ENCODE assay signal across 8 cellular contexts in genomic region chr12:43776498-43776897, GRCh38. TPM values are rescaled to one million over a fixed set of nuclear protein-coding genes. Genes with fewer than 3 reads are reported as not detected.
DNase-seq lines count a peak whose midpoint lies in the region; ATAC-seq and TF ChIP-seq lines count a peak whose summit lies in the region.

No MANE protein-coding gene starts in this region.

- CTCF ChIA-PET in activated CD4-positive, alpha-beta T cell treated with anti-CD3 and anti-CD28 coated beads, Interleukin-2, amount 10 ng/mL, durations not matched to agents 7 days and 5 days (lab: Charles Lee) = interaction anchor here (1.0 to 1.6 kb wide), 3 partner anchors 17 to 24 kb away, joined by 3 to 4 read pairs (median 3); no protein-coding TSS in a partner anchor
- CTCF ChIA-PET in activated B cell treated with CpG ODN at 0.5 μM for 24 hours (lab: Charles Lee) = interaction anchor here (1.1 to 6.1 kb wide), 3 partner anchors 29 to 106 kb away, joined by 3 to 61 read pairs (median 5); partner anchors contain the start of gene TWF1

- no peak overlapping the region for H3K4me3 ChIP-seq in lower lobe of right lung

- no peak overlapping the region for H3K27ac ChIP-seq in lower lobe of right lung

- DNase-seq in activated CD4-positive, alpha-beta T cell treated with anti-CD3 and anti-CD28 coated beads, Interleukin-2, amount 10 ng/mL, durations not matched to agents 7 days and 5 days = peak; percentile 22
- no peak for DNase-seq in activated CD4-positive, alpha-beta T cell treated with anti-CD3 and anti-CD28 coated beads for 1 hour
- peak; percentile 54 for DNase-seq in KBM-7
- DNase-seq in activated B cell treated with CpG ODN at 0.5 μM for 24 hours = no peak
- no peak for DNase-seq in lower lobe of right lung

- H3K36me3 Mint-ChIP-seq in activated CD4-positive, alpha-beta T cell treated with anti-CD3 and anti-CD28 coated beads, Interleukin-2, amount 10 ng/mL, durations not matched to agents 7 days and 5 days (ENCODE audit: low read depth) = peaks cover 28% of the 10 kb centered on the region
- peaks cover 44% of the 10 kb centered on the region for H3K36me3 Mint-ChIP-seq in activated B cell treated with CpG ODN at 0.5 μM for 24 hours (ENCODE audit: low read depth)

- no peaks in the 10 kb centered on the region for H3K9me3 ChIP-seq in lower lobe of right lung

- H3K4me1 ChIP-seq in lower lobe of right lung = no peaks in the 10 kb centered on the region

- no peaks in the 10 kb centered on the region for H3K4me1 Mint-ChIP-seq in activated CD4-positive, alpha-beta T cell treated with anti-CD3 and anti-CD28 coated beads, Interleukin-2, amount 10 ng/mL, durations not matched to agents 7 days and 5 days
- no peaks in the 10 kb centered on the region for H3K4me1 Mint-ChIP-seq in activated B cell treated with CpG ODN at 0.5 μM for 24 hours

- H3K36me3 ChIP-seq in lower lobe of right lung = peaks cover 86% of the 10 kb centered on the region

- H3K9me3 Mint-ChIP-seq in activated CD4-positive, alpha-beta T cell treated with anti-CD3 and anti-CD28 coated beads, Interleukin-2, amount 10 ng/mL, durations not matched to agents 7 days and 5 days = no peaks in the 10 kb centered on the region
- no peaks in the 10 kb centered on the region for H3K9me3 Mint-ChIP-seq in activated B cell treated with CpG ODN at 0.5 μM for 24 hours

- H3K27me3 ChIP-seq in lower lobe of right lung (ENCODE audit: low read depth) = no peaks in the 10 kb centered on the region

- H3K27ac Mint-ChIP-seq in activated CD4-positive, alpha-beta T cell treated with anti-CD3 and anti-CD28 coated beads, Interleukin-2, amount 10 ng/mL, durations not matched to agents 7 days and 5 days = no peak overlapping the region
- no peak overlapping the region for H3K27ac Mint-ChIP-seq in activated B cell treated with CpG ODN at 0.5 μM for 24 hours

- POLR2A ChIA-PET in activated CD4-positive, alpha-beta T cell treated with anti-CD3 and anti-CD28 coated beads, Interleukin-2, amount 10 ng/mL, durations not matched to agents 7 days and 5 days (lab: Charles Lee) = no interaction called here
- POLR2A ChIA-PET in activated B cell treated with CpG ODN at 0.5 μM for 24 hours (lab: Charles Lee) = interaction anchor here (2.6 kb wide), 1 partner anchor 17 kb away, joined by 9 read pairs; the partner anchor contains the start of genes IRAK4 and PUS7L

- TF ChIP-seq CTCF in activated B cell treated with CpG ODN at 0.5 μM for 24 hours (IDR thresholded peaks at IDR 0.05) (no peak), lower lobe of right lung (IDR thresholded peaks at IDR 0.05) (peak; percentile 28)

- in situ Hi-C loops in KBM-7 (cut with MboI; ENCODE audit: low pct_unique_long_range_greater_than_20kb, low sequenced_read_pairs) = no loop called here

- H3K27me3 Mint-ChIP-seq in activated CD4-positive, alpha-beta T cell treated with anti-CD3 and anti-CD28 coated beads, Interleukin-2, amount 10 ng/mL, durations not matched to agents 7 days and 5 days = no peaks in the 10 kb centered on the region
- no peaks in the 10 kb centered on the region for H3K27me3 Mint-ChIP-seq in activated B cell treated with CpG ODN at 0.5 μM for 24 hours

- peak; percentile 37 for ATAC-seq in activated B cell treated with CpG ODN at 0.5 μM for 24 hours (ENCODE audit: low read depth)
- ATAC-seq in lower lobe of right lung = peak in 1 of 2 donors; percentile 60
- ATAC-seq in GM18868 (IDR thresholded peaks at IDR 0.05; ENCODE audit: unreplicated experiment) = no peak
- no peak for ATAC-seq in GM19035 (IDR thresholded peaks at IDR 0.05; ENCODE audit: unreplicated experiment)
- ATAC-seq in GM21447 (IDR thresholded peaks at IDR 0.05; ENCODE audit: unreplicated experiment) = no peak

- H3K4me3 Mint-ChIP-seq in activated CD4-positive, alpha-beta T cell treated with anti-CD3 and anti-CD28 coated beads, Interleukin-2, amount 10 ng/mL, durations not matched to agents 7 days and 5 days = no peak overlapping the region
- no peak overlapping the region for H3K4me3 Mint-ChIP-seq in activated B cell treated with CpG ODN at 0.5 μM for 24 hours

- intact Hi-C loops in activated B cell treated with CpG ODN at 0.5 μM for 24 hours (cut with micrococcal nuclease) = loop anchor here (1.0 kb wide), 2 partner anchors 13 to 106 kb away; no protein-coding TSS in a partner anchor
- intact Hi-C loops in lower lobe of right lung (cut with DNase I) = no loop called here

RNA-seq across cellular contexts. Expression of gene IRAK4, which starts 17.7 kb away (rescaled TPM):
- 10 to 100 TPM; 39.0 to 41.4 TPM for total RNA-seq in activated CD4-positive, alpha-beta T cell treated with anti-CD3 and anti-CD28 coated beads, Interleukin-2, amount 10 ng/mL, durations not matched to agents 7 days and 5 days
- total RNA-seq in activated B cell treated with CpG ODN at 0.5 μM for 24 hours (38.4 and 40.8 TPM in 2 replicates), lower lobe of right lung (23.2 TPM)

RNA-seq across cellular contexts. Expression of gene PUS7L, which starts 17.9 kb away (rescaled TPM):
- 10 to 100 TPM; 17.4 to 22.4 TPM for total RNA-seq in activated CD4-positive, alpha-beta T cell treated with anti-CD3 and anti-CD28 coated beads, Interleukin-2, amount 10 ng/mL, durations not matched to agents 7 days and 5 days
- total RNA-seq in activated B cell treated with CpG ODN at 0.5 μM for 24 hours (16.1 and 19.9 TPM in 2 replicates), lower lobe of right lung (11.6 TPM)

RNA-seq across cellular contexts. Expression of gene TWF1, which starts 29.6 kb away (rescaled TPM):
- 10 to 100 TPM; 24.0 to 31.5 TPM for total RNA-seq in activated CD4-positive, alpha-beta T cell treated with anti-CD3 and anti-CD28 coated beads, Interleukin-2, amount 10 ng/mL, durations not matched to agents 7 days and 5 days
- 26.8 and 28.2 TPM in 2 replicates for total RNA-seq in activated B cell treated with CpG ODN at 0.5 μM for 24 hours
- total RNA-seq in lower lobe of right lung = 60.6 TPM

RNA-seq across cellular contexts. Expression of gene TMEM117, which starts 59.4 kb away (rescaled TPM):
- under 1 TPM; 0.77 to 0.79 TPM for total RNA-seq in activated CD4-positive, alpha-beta T cell treated with anti-CD3 and anti-CD28 coated beads, Interleukin-2, amount 10 ng/mL, durations not matched to agents 7 days and 5 days
- total RNA-seq in activated B cell treated with CpG ODN at 0.5 μM for 24 hours (3.5 and 4.8 TPM in 2 replicates), lower lobe of right lung (4.5 TPM)

Comparison
In these comparisons a context has a peak if more than half of its experiments do, and no peak if none do; other contexts are left out.
1. DNase-seq: peak in activated CD4-positive, alpha-beta T cell treated with anti-CD3 and anti-CD28 coated beads, Interleukin-2, amount 10 ng/mL, durations not matched to agents 7 days and 5 days (single experiment) and KBM-7 (single experiment); none in activated CD4-positive, alpha-beta T cell treated with anti-CD3 and anti-CD28 coated beads for 1 hour (single experiment), activated B cell treated with CpG ODN at 0.5 μM for 24 hours (single experiment) and lower lobe of right lung (single experiment).